In genomic region chr13:79373916-79374315, GRCh38 we compare ENCODE assay signal across 20 cellular contexts.
"Had no signal": no experiment of that assay in that cellular context is flagged by ENCODE, and none has a peak within 500 bp of the region (broad histone marks: within the 10 kb centered on the region; RNA-seq: fewer than 3 reads in every experiment).

No MANE protein-coding gene starts in this region.

- H3K4me3 ChIP-seq: esophagus squamous epithelium, thyroid gland had no signal

- H3K27me3 ChIP-seq: esophagus squamous epithelium, thyroid gland had no signal

- H3K4me3 Mint-ChIP-seq: activated T-cell treated with anti-CD3 and anti-CD28 coated beads, Interleukin-2, amount 50 U/mL, for 4 hours; effector memory CD8-positive, alpha-beta T cell; naive thymus-derived CD4-positive, alpha-beta T cell had no signal

- H3K27ac ChIP-seq: esophagus squamous epithelium, thyroid gland, VCaP had no signal

- H3K4me1 ChIP-seq: esophagus squamous epithelium, thyroid gland had no signal

- H3K9me3 Mint-ChIP-seq: activated T-cell treated with anti-CD3 and anti-CD28 coated beads, Interleukin-2, amount 50 U/mL, for 4 hours; effector memory CD8-positive, alpha-beta T cell had no signal

- H3K27ac Mint-ChIP-seq: effector memory CD8-positive, alpha-beta T cell had no signal

- H3K9me3 ChIP-seq: esophagus squamous epithelium, thyroid gland had no signal

- H3K27me3 Mint-ChIP-seq: effector memory CD8-positive, alpha-beta T cell; naive thymus-derived CD4-positive, alpha-beta T cell had no signal

- ATAC-seq: activated T-cell treated with anti-CD3 and anti-CD28 coated beads, Interleukin-2, amount 50 U/mL, for 4 hours; effector memory CD8-positive, alpha-beta T cell; naive thymus-derived CD4-positive, alpha-beta T cell had no signal

- DNase-seq: activated CD4-positive, CD25-positive, alpha-beta regulatory T cell treated with anti-CD3 and anti-CD28 coated beads, Interleukin-2, amount 50 U/mL, for 72 hours; activated effector memory CD4-positive, alpha-beta T cell treated with Interleukin-2 at 50 U/mL for 16 hours; activated naive CD4-positive, alpha-beta T cell treated with anti-CD3 and anti-CD28 coated beads, Interleukin-2, amount 50 U/mL, for 16 hours; activated T-cell treated with anti-CD3 and anti-CD28 coated beads, Interleukin-2, amount 50 U/mL, for 4 hours; amniotic stem cell; effector memory CD8-positive, alpha-beta T cell; esophagus squamous epithelium; mesendoderm; naive thymus-derived CD4-positive, alpha-beta T cell; occipital lobe; posterior cingulate gyrus; retina; stimulated activated CD4-positive, alpha-beta T cell treated with anti-CD3 and anti-CD28 coated beads, Interleukin-12 subunit alpha, Interleukin-12 subunit beta, amount 100 ng/mL, for 4 hours; stimulated activated CD4-positive, alpha-beta T cell treated with anti-CD3 and anti-CD28 coated beads, Interleukin-1b, Interleukin-23, amount 100 ng/mL, for 48 hours; stimulated activated CD8-positive, alpha-beta memory T cell treated with anti-CD3 and anti-CD28 coated beads, Interleukin-4, amount 100 ng/mL, for 48 hours; stimulated activated naive CD4-positive, alpha-beta T cell treated with Interleukin-2 at 50 U/mL for 16 hours; SW 1271; T-helper 2 cell; thyroid gland had no signal
